ENCODE assay signal across 1 cellular context in genomic region chr17:59859444-59860025, GRCh38.
TF ChIP-seq lines count a peak whose summit lies in the region.

No MANE protein-coding gene starts in this region.

TF ChIP-seq in HepG2, 621 proteins besides CTCF, POLR2A, EP300 and RAD21 (continued from another document):
- TF ChIP-seq RERE (CRISPR knock-in tag; IDR thresholded peaks at IDR 0.05; ENCODE audit: low read depth): no peak
- no peak for TF ChIP-seq ZNF879 (CRISPR knock-in tag; IDR thresholded peaks at IDR 0.05)
- no peak for TF ChIP-seq ZNF367 (CRISPR knock-in tag; IDR thresholded peaks at IDR 0.05; ENCODE audit: borderline replicate concordance)
- TF ChIP-seq MBD4 (IDR thresholded peaks at IDR 0.05; ENCODE audit: borderline replicate concordance, low read length): no peak
- TF ChIP-seq ZNF12 (CRISPR knock-in tag; IDR thresholded peaks at IDR 0.05): no peak
TF ChIP-seq in HepG2: peak in this region for 13.
